ENCODE assay signal across 20 cellular contexts in genomic region chr13:73464758-73465628, GRCh38.
A peak's percentile ranks its signal among the peaks of the same experiment; 100 is the strongest.
DNase-seq lines count a peak whose midpoint lies in the region; ATAC-seq, FAIRE-seq and TF ChIP-seq lines count a peak whose summit lies in the region.
"Had no signal": no experiment of that assay in that cellular context is flagged by ENCODE, and none has a peak within 500 bp of the region (broad histone marks: within the 10 kb centered on the region; RNA-seq: fewer than 3 reads in every experiment).

No MANE protein-coding gene starts in this region.

- no peaks in the 10 kb centered on the region for H3K36me3 Mint-ChIP-seq in astrocyte (ENCODE audit: low read depth, unreplicated experiment)
- H3K36me3 Mint-ChIP-seq: activated naive CD4-positive, alpha-beta T cell treated with anti-CD3 and anti-CD28 coated beads, Interleukin-2, amount 10 ng/mL, durations not matched to agents 7 days and 5 days; IgD-negative memory B cell; stimulated activated effector memory CD8-positive, alpha-beta T cell treated with anti-CD3 and anti-CD28 coated beads, Interleukin-12 subunit alpha, Interleukin-12 subunit beta, amount 100 ng/mL, for 72 hours had no signal

- no peak for ATAC-seq in HG02571 (IDR thresholded peaks at IDR 0.05; ENCODE audit: unreplicated experiment)
- no peak for ATAC-seq in GM18519 (IDR thresholded peaks at IDR 0.05; ENCODE audit: low FRiP score, unreplicated experiment)
- ATAC-seq: Panc1; stimulated activated effector memory CD8-positive, alpha-beta T cell treated with anti-CD3 and anti-CD28 coated beads, Interleukin-12 subunit alpha, Interleukin-12 subunit beta, amount 100 ng/mL, for 72 hours had no signal

- H3K9me3 Mint-ChIP-seq in astrocyte (ENCODE audit: unreplicated experiment): no peaks in the 10 kb centered on the region
- H3K9me3 Mint-ChIP-seq: stimulated activated effector memory CD8-positive, alpha-beta T cell treated with anti-CD3 and anti-CD28 coated beads, Interleukin-12 subunit alpha, Interleukin-12 subunit beta, amount 100 ng/mL, for 72 hours had no signal

- H3K9ac ChIP-seq in astrocyte (ENCODE audit: low read length) (no peak overlapping the region), smooth muscle cell (ENCODE audit: low read depth) (peak overlapping the region; percentile 13)
- H3K9ac ChIP-seq: BLaER1, parathyroid adenoma had no signal

- no peak for FAIRE-seq in astrocyte (lab: Jason Lieb, UNC)
- FAIRE-seq: GM12892, TTC549 had no signal

- H3K4me3 ChIP-seq in astrocyte (ENCODE audit: insufficient read depth, low read depth, low read length) (no peak overlapping the region), hepatocyte (no peak overlapping the region), smooth muscle cell (no peak overlapping the region)
- H3K4me3 ChIP-seq: BLaER1, tibial artery had no signal

- H3K9me3 ChIP-seq in astrocyte (ENCODE audit: insufficient read depth, low read depth, low read length): no peaks in the 10 kb centered on the region
- H3K9me3 ChIP-seq in hepatocyte (ENCODE audit: low read depth): no peaks in the 10 kb centered on the region
- H3K9me3 ChIP-seq in smooth muscle cell (replicated peaks; ENCODE audit: low read depth): no peaks in the 10 kb centered on the region
- H3K9me3 ChIP-seq: BLaER1, tibial artery had no signal

- H3K4me1 Mint-ChIP-seq in astrocyte (ENCODE audit: low read depth, unreplicated experiment): peaks cover 7% of the 10 kb centered on the region
- H3K4me1 Mint-ChIP-seq: activated naive CD4-positive, alpha-beta T cell treated with anti-CD3 and anti-CD28 coated beads, Interleukin-2, amount 10 ng/mL, durations not matched to agents 7 days and 5 days; IgD-negative memory B cell; stimulated activated effector memory CD8-positive, alpha-beta T cell treated with anti-CD3 and anti-CD28 coated beads, Interleukin-12 subunit alpha, Interleukin-12 subunit beta, amount 100 ng/mL, for 72 hours had no signal

- no peaks in the 10 kb centered on the region for H3K27me3 Mint-ChIP-seq in astrocyte (ENCODE audit: low read depth, unreplicated experiment)
- H3K27me3 Mint-ChIP-seq: activated naive CD4-positive, alpha-beta T cell treated with anti-CD3 and anti-CD28 coated beads, Interleukin-2, amount 10 ng/mL, durations not matched to agents 7 days and 5 days; IgD-negative memory B cell had no signal

- no peaks in the 10 kb centered on the region for H3K4me1 ChIP-seq in astrocyte (ENCODE audit: insufficient read depth, low read length)
- peaks cover 6% of the 10 kb centered on the region for H3K4me1 ChIP-seq in hepatocyte (ENCODE audit: insufficient read depth)
- peaks cover 4% of the 10 kb centered on the region for H3K4me1 ChIP-seq in smooth muscle cell (ENCODE audit: low read depth)
- H3K4me1 ChIP-seq: BLaER1, parathyroid adenoma, tibial artery had no signal

- TF ChIP-seq CTCF in astrocyte (IDR thresholded peaks at IDR 0.05; ENCODE audit: insufficient read depth, low read depth, low read length) (no peak), hepatocyte (IDR thresholded peaks at IDR 0.05; ENCODE audit: poor library complexity) (no peak), smooth muscle cell (IDR thresholded peaks at IDR 0.05; ENCODE audit: borderline replicate concordance, insufficient read depth, poor library complexity, severe bottlenecking) (no peak)

- WGBS in hepatocyte (ENCODE audit: low lambda C conversion rate, missing lambda C conversion rate): 63% methylated on average over 5 of the region's 5 CpGs
- 84% methylated on average over 5 of the region's 5 CpGs for WGBS in smooth muscle cell (ENCODE audit: low lambda C conversion rate)

- H4K20me1 ChIP-seq in astrocyte (ENCODE audit: insufficient read depth, low read length) (no peaks in the 10 kb centered on the region), hepatocyte (ENCODE audit: insufficient read depth, poor library complexity, severe bottlenecking) (no peaks in the 10 kb centered on the region), smooth muscle cell (ENCODE audit: low read depth) (no peaks in the 10 kb centered on the region)
- H4K20me1 ChIP-seq: BLaER1 had no signal

- no peak overlapping the region for H3K27ac Mint-ChIP-seq in astrocyte (ENCODE audit: unreplicated experiment)
- H3K27ac Mint-ChIP-seq: activated naive CD4-positive, alpha-beta T cell treated with anti-CD3 and anti-CD28 coated beads, Interleukin-2, amount 10 ng/mL, durations not matched to agents 7 days and 5 days; IgD-negative memory B cell; stimulated activated effector memory CD8-positive, alpha-beta T cell treated with anti-CD3 and anti-CD28 coated beads, Interleukin-12 subunit alpha, Interleukin-12 subunit beta, amount 100 ng/mL, for 72 hours had no signal

- H3K9me2 ChIP-seq in hepatocyte (replicated peaks; ENCODE audit: insufficient read depth): no peaks in the 10 kb centered on the region

- H3K79me2 ChIP-seq in astrocyte (ENCODE audit: insufficient read depth, low read length) (no peaks in the 10 kb centered on the region), hepatocyte (no peaks in the 10 kb centered on the region), smooth muscle cell (ENCODE audit: low read depth) (no peaks in the 10 kb centered on the region)
- H3K79me2 ChIP-seq: parathyroid adenoma had no signal

- H3K4me3 Mint-ChIP-seq in astrocyte (ENCODE audit: unreplicated experiment): no peak overlapping the region
- H3K4me3 Mint-ChIP-seq: activated naive CD4-positive, alpha-beta T cell treated with anti-CD3 and anti-CD28 coated beads, Interleukin-2, amount 10 ng/mL, durations not matched to agents 7 days and 5 days; IgD-negative memory B cell; stimulated activated effector memory CD8-positive, alpha-beta T cell treated with anti-CD3 and anti-CD28 coated beads, Interleukin-12 subunit alpha, Interleukin-12 subunit beta, amount 100 ng/mL, for 72 hours had no signal

- H3F3A ChIP-seq in smooth muscle cell (ENCODE audit: low read depth): no peaks in the 10 kb centered on the region

- no peak overlapping the region for H3K27ac ChIP-seq in astrocyte (ENCODE audit: low read depth, low read length)
- peak overlapping the region; percentile 84 for H3K27ac ChIP-seq in hepatocyte
- peak overlapping the region; percentile 67 for H3K27ac ChIP-seq in smooth muscle cell (ENCODE audit: low read depth)
- H3K27ac ChIP-seq: BLaER1, parathyroid adenoma, tibial artery had no signal

- no peak overlapping the region for H3K4me2 ChIP-seq in astrocyte (ENCODE audit: low read length)
- peak overlapping the region; percentile 19 for H3K4me2 ChIP-seq in hepatocyte
- H3K4me2 ChIP-seq in smooth muscle cell: no peak overlapping the region
- H3K4me2 ChIP-seq: BLaER1 had no signal

- no peaks in the 10 kb centered on the region for H3K27me3 ChIP-seq in astrocyte (ENCODE audit: insufficient read depth, low read length)
- H3K27me3 ChIP-seq in hepatocyte: no peaks in the 10 kb centered on the region
- H3K27me3 ChIP-seq in smooth muscle cell (ENCODE audit: low read depth): no peaks in the 10 kb centered on the region
- H3K27me3 ChIP-seq: BLaER1, tibial artery had no signal

- H2AFZ ChIP-seq in astrocyte (ENCODE audit: low read depth, low read length) (peak overlapping the region; percentile 1), hepatocyte (no peak overlapping the region), smooth muscle cell (ENCODE audit: low read depth) (peak overlapping the region; percentile 3)
- H2AFZ ChIP-seq: parathyroid adenoma had no signal

- peak; percentile 37 for DNase-seq in NCI-H69 (lab: John Stamatoyannopoulos, UW)
- no peak for DNase-seq in astrocyte (ENCODE audit: low read depth)
- peak; percentile 37 for DNase-seq in hepatocyte (ENCODE audit: low spot score)
- no peak for DNase-seq in smooth muscle cell (lab: John Stamatoyannopoulos, UW; ENCODE audit: unreplicated experiment)
- DNase-seq in NCI-H1436 (lab: John Stamatoyannopoulos, UW): no peak
- DNase-seq: activated naive CD4-positive, alpha-beta T cell treated with anti-CD3 and anti-CD28 coated beads, Interleukin-2, amount 10 ng/mL, durations not matched to agents 7 days and 5 days; activated T-cell treated with anti-CD3 and anti-CD28 coated beads for 4 hours; dermis blood vessel endothelial cell; NCI-H1048; NCI-H774; tibial artery had no signal

- H3K36me3 ChIP-seq in astrocyte (ENCODE audit: insufficient read depth, low read length): no peaks in the 10 kb centered on the region
- no peaks in the 10 kb centered on the region for H3K36me3 ChIP-seq in hepatocyte (replicated peaks; ENCODE audit: insufficient read depth, low read depth)
- H3K36me3 ChIP-seq in smooth muscle cell (ENCODE audit: low read depth): no peaks in the 10 kb centered on the region
- H3K36me3 ChIP-seq: BLaER1, tibial artery had no signal

Comparison
In these comparisons a context has a peak if more than half of its experiments do, and no peak if none do; other contexts are left out.
1. DNase-seq: peak in NCI-H69 (single experiment) and hepatocyte (single experiment); none in astrocyte (single experiment), smooth muscle cell (single experiment) and NCI-H1436 (single experiment).